8 cellular contexts compared by ENCODE assay signal in the genomic region with DNA sequence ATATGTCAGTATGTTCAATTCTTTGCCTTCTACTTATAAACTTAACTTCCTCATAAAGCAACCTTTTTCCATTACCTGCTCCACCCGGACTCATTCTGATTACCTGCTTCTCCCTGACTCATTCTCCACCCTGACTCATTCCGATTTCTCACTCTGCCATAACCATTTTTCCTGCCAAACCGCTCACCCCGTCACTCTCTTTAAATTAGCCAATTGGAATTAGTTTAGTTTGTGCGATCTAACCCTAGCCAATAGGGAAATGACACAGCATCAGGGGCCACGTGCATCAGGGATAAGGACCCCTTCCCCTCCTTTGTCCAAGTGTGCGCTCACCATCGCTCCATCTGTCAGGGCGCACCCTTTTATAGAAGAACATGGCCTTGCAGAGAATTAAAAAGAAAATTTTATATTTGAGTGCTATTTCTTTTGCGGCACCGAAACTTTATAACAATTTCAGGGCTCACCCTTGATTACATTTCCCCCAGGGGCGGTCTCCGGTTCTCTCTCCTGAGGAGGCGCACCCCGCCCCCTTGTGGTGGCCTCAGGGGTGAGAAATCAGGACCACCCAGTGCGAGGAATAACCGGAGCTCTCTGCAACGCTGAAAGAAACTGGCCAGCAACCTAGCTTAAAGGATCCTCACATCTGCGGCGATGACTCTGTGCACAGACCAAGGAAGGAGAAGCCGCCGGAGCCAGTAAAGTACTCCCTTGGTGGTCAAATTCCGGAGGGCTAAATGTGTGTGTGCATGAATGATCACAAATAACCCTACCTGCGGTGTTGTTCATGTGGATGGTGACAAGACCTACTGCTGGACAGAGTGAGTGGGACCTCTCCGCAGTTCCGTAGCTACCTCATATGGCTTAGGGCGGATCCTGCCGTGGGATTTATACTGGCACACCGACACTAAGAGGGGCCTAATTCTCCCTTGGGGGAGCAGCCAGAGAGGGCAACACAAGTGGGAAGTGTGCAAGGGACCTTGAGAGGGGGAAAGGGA. TPM values are rescaled to one million over a fixed set of nuclear protein-coding genes. Genes with fewer than 3 reads are reported as not detected.
A peak's percentile ranks its signal among the peaks of the same experiment; 100 is the strongest.
DNase-seq lines count a peak whose midpoint lies in the region; ATAC-seq and TF ChIP-seq lines count a peak whose summit lies in the region.

No MANE protein-coding gene starts in this region.

- H3K27me3 ChIP-seq in CD4-positive, alpha-beta T cell (ENCODE audit: control insufficient read depth, insufficient read depth, low read length) = peaks cover 18% of the 10 kb centered on the region

- DNase-seq in CD4-positive, alpha-beta T cell = peak in 9 of 10 experiments; percentile 29 to 70 (median 49)
- peak; percentile 28 for DNase-seq in OCI-M1 (lab: John Stamatoyannopoulos, UW)
- peak in 1 of 2 donors; percentile 65 for DNase-seq in activated naive CD4-positive, alpha-beta T cell treated with anti-CD3 and anti-CD28 coated beads, Interleukin-2, amount 50 U/mL, for 72 hours (ENCODE audit: low spot score in 2 of 2)
- DNase-seq in left cardiac atrium = peak; percentile 65
- peak; percentile 67 for DNase-seq in retina
- no peak for DNase-seq in COLO829 (ENCODE audit: low spot score)

- intact Hi-C loops in CD4-positive, alpha-beta T cell (cut with DNase I, micrococcal nuclease) = no loop called here
- intact Hi-C loops in left cardiac atrium (cut with DNase I) = no loop called here

- H3K27ac Mint-ChIP-seq in CD4-positive, alpha-beta T cell = no peak overlapping the region
- H3K27ac Mint-ChIP-seq in activated naive CD4-positive, alpha-beta T cell treated with anti-CD3 and anti-CD28 coated beads, Interleukin-2, amount 50 U/mL, for 72 hours = peak overlapping the region; percentile 79 to 80

- peaks cover 11% of the 10 kb centered on the region for H3K4me1 Mint-ChIP-seq in CD4-positive, alpha-beta T cell (ENCODE audit: low read depth)

- POLR2A ChIA-PET in CD4-positive, alpha-beta T cell (lab: Charles Lee) = no interaction called here

- no peaks in the 10 kb centered on the region for H3K9me3 Mint-ChIP-seq in CD4-positive, alpha-beta T cell
- H3K9me3 Mint-ChIP-seq in activated naive CD4-positive, alpha-beta T cell treated with anti-CD3 and anti-CD28 coated beads, Interleukin-2, amount 50 U/mL, for 72 hours = no peaks in the 10 kb centered on the region

- no peaks in the 10 kb centered on the region for H3K9me3 ChIP-seq in CD4-positive, alpha-beta T cell (ENCODE audit: control insufficient read depth, low read length)

- CTCF ChIA-PET in CD4-positive, alpha-beta T cell (lab: Charles Lee) = interaction anchor here (0.6 to 1.6 kb wide), 4 partner anchors 20 to 46 kb away, joined by 3 to 8 read pairs (median 4); partner anchors contain the start of genes CBR1 and SETD4

- H3K36me3 Mint-ChIP-seq in CD4-positive, alpha-beta T cell (ENCODE audit: low read depth) = no peaks in the 10 kb centered on the region
- peaks cover 5 to 9% of the 10 kb centered on the region in 2 donors for H3K36me3 Mint-ChIP-seq in activated naive CD4-positive, alpha-beta T cell treated with anti-CD3 and anti-CD28 coated beads, Interleukin-2, amount 50 U/mL, for 72 hours

- H3K27ac ChIP-seq in CD4-positive, alpha-beta T cell (ENCODE audit: low read depth, low read length) = no peak overlapping the region

- H3K4me3 Mint-ChIP-seq in CD4-positive, alpha-beta T cell = no peak overlapping the region

- peaks cover 70% of the 10 kb centered on the region for H3K27me3 Mint-ChIP-seq in CD4-positive, alpha-beta T cell

- ATAC-seq in CD4-positive, alpha-beta T cell (ENCODE audit: poor library complexity) = peak; percentile 71
- peak; percentile 70 to 77 for ATAC-seq in activated naive CD4-positive, alpha-beta T cell treated with anti-CD3 and anti-CD28 coated beads, Interleukin-2, amount 50 U/mL, for 72 hours
- ATAC-seq in left cardiac atrium = peak; percentile 47 to 84
- ATAC-seq in GM21737 (IDR thresholded peaks at IDR 0.05; ENCODE audit: unreplicated experiment) = no peak
- ATAC-seq in GM21360 (IDR thresholded peaks at IDR 0.05; ENCODE audit: unreplicated experiment) = no peak

- peak; percentile 61 for TF ChIP-seq CTCF in CD4-positive, alpha-beta T cell (IDR thresholded peaks at IDR 0.05)

RNA-seq across cellular contexts. Expression of gene CBR3, which starts 30.3 kb away (rescaled TPM):
- 1 to 10 TPM; 2.6 to 3.0 TPM for total RNA-seq in CD4-positive, alpha-beta T cell
- 10 to 100 TPM in 1 of 2 donors, 1 to 10 TPM in 1; 9.6 to 23.2 TPM for total RNA-seq in activated naive CD4-positive, alpha-beta T cell treated with anti-CD3 and anti-CD28 coated beads, Interleukin-2, amount 50 U/mL, for 72 hours
- 1 to 10 TPM; 4.9 to 7.5 TPM for total RNA-seq in left cardiac atrium

RNA-seq across cellular contexts. Expression of gene CBR1, which starts 34.8 kb away (rescaled TPM):
- total RNA-seq in CD4-positive, alpha-beta T cell = 1 to 10 TPM; 5.2 to 6.8 TPM
- 10 to 100 TPM; 33.6 to 55.6 TPM for total RNA-seq in activated naive CD4-positive, alpha-beta T cell treated with anti-CD3 and anti-CD28 coated beads, Interleukin-2, amount 50 U/mL, for 72 hours
- 10 to 100 TPM; 25.3 to 34.8 TPM for total RNA-seq in left cardiac atrium

RNA-seq across cellular contexts. Expression of gene SETD4, which starts 44.3 kb away (rescaled TPM):
- 10 to 100 TPM; 10.8 to 12.3 TPM for total RNA-seq in CD4-positive, alpha-beta T cell
- total RNA-seq in activated naive CD4-positive, alpha-beta T cell treated with anti-CD3 and anti-CD28 coated beads, Interleukin-2, amount 50 U/mL, for 72 hours = 10 to 100 TPM; 16.7 to 21.5 TPM
- total RNA-seq in left cardiac atrium = 10 to 100 TPM; 11.5 TPM

RNA-seq across cellular contexts. Expression of gene DOP1B, which starts 52.0 kb away (rescaled TPM):
- 10 to 100 TPM; 11.0 to 12.7 TPM for total RNA-seq in CD4-positive, alpha-beta T cell
- 10 to 100 TPM; 12.1 to 12.9 TPM for total RNA-seq in activated naive CD4-positive, alpha-beta T cell treated with anti-CD3 and anti-CD28 coated beads, Interleukin-2, amount 50 U/mL, for 72 hours
- total RNA-seq in left cardiac atrium = 1 to 10 TPM; 6.5 to 7.0 TPM

Comparison
In these comparisons a context has a peak if more than half of its experiments do, and no peak if none do; other contexts are left out.
1. ATAC-seq: peak in CD4-positive, alpha-beta T cell (single experiment), activated naive CD4-positive, alpha-beta T cell treated with anti-CD3 and anti-CD28 coated beads, Interleukin-2, amount 50 U/mL, for 72 hours (2 of 2) and left cardiac atrium (2 of 2); none in GM21737 (single experiment) and GM21360 (single experiment).